In genomic region chr2:46747297-46747818, GRCh38 we compare ENCODE assay signal across 12 cellular contexts. TPM values are rescaled to one million over a fixed set of nuclear protein-coding genes. Genes with fewer than 3 reads are reported as not detected.
A peak's percentile ranks its signal among the peaks of the same experiment; 100 is the strongest.
DNase-seq lines count a peak whose midpoint lies in the region; ATAC-seq and TF ChIP-seq lines count a peak whose summit lies in the region.
"Had no signal": no experiment of that assay in that cellular context is flagged by ENCODE, and none has a peak within 500 bp of the region (broad histone marks: within the 10 kb centered on the region; RNA-seq: fewer than 3 reads in every experiment).

No MANE protein-coding gene starts in this region.

- TF ChIP-seq EP300 in SK-N-SH (IDR thresholded peaks at IDR 0.05; ENCODE audit: borderline replicate concordance in 1 of 2, low read depth in 1 of 2, low read length in 1 of 2): no peak

- DNase-seq in SK-N-SH (no peak), RPMI7951 (ENCODE audit: low read depth) (peak; percentile 88), spleen (no peak), NCI-H1436 treated with DMSO at 0.1 percent for 48 hours (lab: John Stamatoyannopoulos, UW) (no peak), SHP77 treated with DMSO at 0.1 percent for 48 hours (lab: John Stamatoyannopoulos, UW) (no peak)
- no peak for DNase-seq in activated CD4-positive, CD25-positive, alpha-beta regulatory T cell (lab: John Stamatoyannopoulos, UW)
- DNase-seq: glutamatergic neuron; stimulated activated CD4-positive, alpha-beta T cell treated with anti-CD3 and anti-CD28 coated beads, Interleukin-4, amount 100 ng/mL, for 4 hours; upper lobe of left lung had no signal

- H3K9me2 ChIP-seq in SK-N-SH: no peaks in the 10 kb centered on the region

- TF ChIP-seq CTCF in SK-N-SH (IDR thresholded peaks at IDR 0.05) (no peak), spleen (IDR thresholded peaks at IDR 0.05 in 8 of 11, conservative IDR thresholded peaks at IDR 0.05 in 3 of 11) (no peak)

- H3K9ac ChIP-seq in SK-N-SH (no peak overlapping the region), endocrine pancreas (ENCODE audit: control insufficient read depth, insufficient read depth, low read length) (no peak overlapping the region)

- H3K27ac ChIP-seq in SK-N-SH (ENCODE audit: low read depth in 2 of 2, low read length in 1 of 2): peak overlapping the region in 1 of 2 experiments; percentile 68; a peak in 2 of 4 replicates
- H3K27ac ChIP-seq in spleen: peak overlapping the region in 7 of 8 donors; percentile 10 to 69 (median 64)
- H3K27ac ChIP-seq: 22Rv1, upper lobe of left lung had no signal

- H3K36me3 ChIP-seq in SK-N-SH (replicated peaks in 1 of 2; ENCODE audit: control insufficient read depth in 1 of 2, insufficient read depth in 2 of 2, low read length in 1 of 2): peaks cover 0 to 49% of the 10 kb centered on the region in 2 experiments
- no peaks in the 10 kb centered on the region for H3K36me3 ChIP-seq in endocrine pancreas (ENCODE audit: control insufficient read depth, insufficient read depth, low read length)
- H3K36me3 ChIP-seq in spleen: no peaks in the 10 kb centered on the region
- H3K36me3 ChIP-seq: upper lobe of left lung had no signal

- H4K20me1 ChIP-seq in SK-N-SH (ENCODE audit: insufficient read depth): peaks cover 100% of the 10 kb centered on the region

- H3K9me3 ChIP-seq in SK-N-SH: no peaks in the 10 kb centered on the region
- H3K9me3 ChIP-seq in endocrine pancreas (ENCODE audit: control insufficient read depth, low read length): no peaks in the 10 kb centered on the region
- peaks cover 0 to 13% (median 3%) of the 10 kb centered on the region in 8 donors for H3K9me3 ChIP-seq in spleen
- H3K9me3 ChIP-seq: upper lobe of left lung had no signal

- no peak overlapping the region for H2AFZ ChIP-seq in SK-N-SH (ENCODE audit: low read depth)

- H3K4me3 ChIP-seq in SK-N-SH (ENCODE audit: low read depth in 2 of 2, low read length in 1 of 2) (no peak overlapping the region), endocrine pancreas (ENCODE audit: control insufficient read depth, insufficient read depth, low read length) (peak overlapping the region; percentile 16), spleen (no peak overlapping the region)
- H3K4me3 ChIP-seq: upper lobe of left lung had no signal

- CTCF ChIA-PET in SK-N-SH (lab: Yijun Ruan, JAX): interaction anchor here (2.5 to 4.1 kb wide), 2 partner anchors 30 to 97 kb away, joined by 6 to 24 read pairs; no protein-coding TSS in a partner anchor

- H3K4me1 ChIP-seq in SK-N-SH (ENCODE audit: control insufficient read depth in 1 of 2, insufficient read depth in 2 of 2, low read depth in 1 of 2, low read length in 1 of 2) (peaks cover 3 to 47% of the 10 kb centered on the region in 2 experiments; a peak in 3 of 4 replicates), endocrine pancreas (ENCODE audit: control insufficient read depth, insufficient read depth, low read length) (peaks cover 20% of the 10 kb centered on the region), spleen (peaks cover 8 to 81% (median 28%) of the 10 kb centered on the region in 6 donors)

- H3F3A ChIP-seq in SK-N-SH (replicated peaks; ENCODE audit: insufficient read depth): peaks cover 57% of the 10 kb centered on the region

- H3K4me2 ChIP-seq in SK-N-SH: 0 out of 2 replicates have a peak overlapping the region, but pooled peaks have one; percentile 17

- POLR2A ChIA-PET in SK-N-SH (lab: Yijun Ruan, JAX): no interaction called here

- H3K79me2 ChIP-seq in SK-N-SH (ENCODE audit: insufficient read depth): peaks cover 100% of the 10 kb centered on the region

- TF ChIP-seq RAD21 in SK-N-SH (IDR thresholded peaks at IDR 0.05; ENCODE audit: low read length): no peak

- H3K27me3 ChIP-seq in SK-N-SH (ENCODE audit: insufficient read depth): no peaks in the 10 kb centered on the region
- H3K27me3 ChIP-seq in endocrine pancreas (ENCODE audit: control insufficient read depth, insufficient read depth, low read length): no peaks in the 10 kb centered on the region
- no peaks in the 10 kb centered on the region for H3K27me3 ChIP-seq in spleen (replicated peaks in 1 of 7)
- H3K27me3 ChIP-seq: upper lobe of left lung had no signal

- no peak for ATAC-seq in SK-N-SH treated with all-trans-retinoic acid at 6 μM for 48 hours

- WGBS in SK-N-SH (ENCODE audit: low lambda C conversion rate): 83% methylated on average over 3 of the region's 3 CpGs
- WGBS in spleen, 5 donors: 47 to 55% (median 49%) methylated on average over 3 of the region's 3 CpGs

- no peak for TF ChIP-seq POLR2A in spleen (IDR thresholded peaks at IDR 0.05)

- intact Hi-C loops in spleen (cut with DNase I; ENCODE audit: low total_unique reads): no loop called here

TF ChIP-seq in SK-N-SH, 30 proteins besides CTCF, POLR2A, EP300 and RAD21 (continues in another document):
- TF ChIP-seq GATA2 (CRISPR knock-in tag; IDR thresholded peaks at IDR 0.05) (no peak), RXRA (IDR thresholded peaks at IDR 0.05; ENCODE audit: borderline replicate concordance, low read depth) (no peak), TEAD4 (IDR thresholded peaks at IDR 0.05; ENCODE audit: borderline replicate concordance, insufficient read depth) (no peak), SMC3 (IDR thresholded peaks at IDR 0.05; ENCODE audit: low read depth, low read length) (no peak), USF1 (IDR thresholded peaks at IDR 0.05; ENCODE audit: borderline replicate concordance, low read depth) (no peak), SIN3A (IDR thresholded peaks at IDR 0.05; ENCODE audit: borderline replicate concordance, low read depth, low read length) (no peak), NRF1 (IDR thresholded peaks at IDR 0.05; ENCODE audit: low read depth, low read length) (no peak), EZH2phosphoT487 (IDR thresholded peaks at IDR 0.05; ENCODE audit: borderline replicate concordance, low read depth) (no peak), RFX5 (IDR thresholded peaks at IDR 0.05; ENCODE audit: low read length) (no peak), FOXJ3 (CRISPR knock-in tag; IDR thresholded peaks at IDR 0.05) (no peak), ELF1 (IDR thresholded peaks at IDR 0.05) (no peak), MEF2A (IDR thresholded peaks at IDR 0.05; ENCODE audit: borderline replicate concordance, low read depth) (no peak), TAF1 (IDR thresholded peaks at IDR 0.05; ENCODE audit: borderline replicate concordance, low read depth, low read length) (no peak)

TF ChIP-seq in SK-N-SH treated with all-trans-retinoic acid at 6 μM for 48 hours, 23 proteins besides CTCF, POLR2A, EP300 and RAD21:
- TF ChIP-seq ZFP3 (CRISPR knock-in tag; IDR thresholded peaks at IDR 0.05) (no peak), PPARA (CRISPR knock-in tag; IDR thresholded peaks at IDR 0.05; ENCODE audit: borderline replicate concordance) (no peak), TCF4 (CRISPR knock-in tag; IDR thresholded peaks at IDR 0.05; ENCODE audit: borderline replicate concordance) (no peak), ZNF8 (CRISPR knock-in tag; IDR thresholded peaks at IDR 0.05) (no peak), ZFP30 (CRISPR knock-in tag; IDR thresholded peaks at IDR 0.05) (no peak), TSHZ2 (CRISPR knock-in tag; IDR thresholded peaks at IDR 0.05) (no peak), ZNF565 (CRISPR knock-in tag; conservative IDR thresholded peaks at IDR 0.05; ENCODE audit: low read depth) (no peak), GLIS3 (CRISPR knock-in tag; IDR thresholded peaks at IDR 0.05) (no peak), ZNF70 (CRISPR knock-in tag; IDR thresholded peaks at IDR 0.05) (no peak), SNAI2 (CRISPR knock-in tag; IDR thresholded peaks at IDR 0.05) (no peak), ESRRG (CRISPR knock-in tag; IDR thresholded peaks at IDR 0.05) (no peak)

RNA-seq across cellular contexts. Expression of gene SOCS5, which starts 48.3 kb away (rescaled TPM):
- polyA plus RNA-seq in SK-N-SH (2012; rRNA removed): 23.1 and 29.0 TPM in 2 replicates
- 33.1 and 33.3 TPM in 2 replicates for polyA plus RNA-seq in SK-N-SH (2012; cell fraction: cytosol; rRNA removed)
- 17.6 and 28.6 TPM in 2 replicates for polyA plus RNA-seq in SK-N-SH (2012; cell fraction: nucleus; rRNA removed)
- total RNA-seq in RPMI7951 (2014; rRNA removed; shearing (Covaris generic)): 52.6 and 60.3 TPM in 2 replicates
- 10 to 100 TPM; 21.5 to 56.6 (median 31.5) TPM for total RNA-seq in spleen
- 1 to 10 TPM; 5.6 to 7.7 (median 5.6) TPM for polyA plus RNA-seq in spleen
